Comparison of ENCODE assay signal across 14 cellular contexts in the genomic region with DNA sequence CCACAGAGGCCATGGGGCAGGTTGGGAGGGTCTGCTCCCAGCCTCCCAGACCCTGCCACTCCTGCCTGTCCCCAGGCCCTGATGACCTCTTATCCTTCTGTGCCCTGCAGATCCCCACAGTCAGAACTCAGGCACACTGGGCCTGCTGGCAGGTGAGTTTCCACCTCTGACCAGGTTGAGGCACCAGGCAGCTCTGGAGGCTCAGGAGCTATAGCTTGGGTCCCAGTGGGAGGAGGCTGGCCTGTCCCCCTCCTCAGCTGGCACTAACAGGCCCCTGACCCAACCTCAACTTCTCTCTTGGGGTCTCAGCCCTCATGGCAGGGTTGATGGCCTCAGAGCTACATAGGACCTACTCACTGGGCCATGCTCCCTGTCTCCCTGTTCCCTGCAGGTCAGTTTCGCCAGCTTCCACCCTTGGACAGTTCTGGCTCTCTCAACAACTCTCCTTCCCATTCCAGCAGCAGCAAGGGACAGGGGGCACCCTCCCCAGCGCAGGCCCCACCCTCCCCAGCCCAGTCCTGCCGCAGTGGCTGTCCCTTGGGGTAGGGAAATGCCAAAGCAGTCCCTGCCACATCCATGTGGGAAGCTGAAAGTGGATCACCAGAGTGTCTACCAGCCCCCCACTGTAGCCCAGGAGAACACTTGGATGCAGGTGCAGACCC. TPM values are rescaled to one million over a fixed set of nuclear protein-coding genes. Genes with fewer than 3 reads are reported as not detected.
DNase-seq lines count a peak whose midpoint lies in the region; ATAC-seq and TF ChIP-seq lines count a peak whose summit lies in the region.
"Had no signal": no experiment of that assay in that cellular context is flagged by ENCODE, and none has a peak within 500 bp of the region (broad histone marks: within the 10 kb centered on the region; RNA-seq: fewer than 3 reads in every experiment).

No MANE protein-coding gene starts in this region.

- H3K9me3 ChIP-seq in gastrocnemius medialis: no peaks in the 10 kb centered on the region
- no peaks in the 10 kb centered on the region for H3K9me3 ChIP-seq in vagina

- no peaks in the 10 kb centered on the region for H3K9me3 Mint-ChIP-seq in glutamatergic neuron (ENCODE audit: unreplicated experiment)
- H3K9me3 Mint-ChIP-seq: stimulated activated naive CD8-positive, alpha-beta T cell treated with anti-CD3 and anti-CD28 coated beads, Interleukin-15, Interleukin-2, amounts not matched to agents 100 ng/mL and 50 ng/mL, for 24 hours had no signal

- H3K36me3 ChIP-seq in gastrocnemius medialis (no peaks in the 10 kb centered on the region), vagina (peaks cover 0 to under 1% of the 10 kb centered on the region in 2 donors)

- in situ Hi-C loops in gastrocnemius medialis (cut with MboI; ENCODE audit: low sequenced_read_pairs in 4 of 4): no loop called here

- intact Hi-C loops in Right ventricle myocardium inferior (cut with DNase I): no loop called here
- intact Hi-C loops in left ventricle myocardium superior (cut with micrococcal nuclease): no loop called here
- intact Hi-C loops in gastrocnemius medialis (cut with DNase I; ENCODE audit: low total_unique reads): no loop called here
- intact Hi-C loops in vagina (cut with DNase I): no loop called here

- H3K27me3 ChIP-seq in gastrocnemius medialis: peaks cover 8 to 10% (median 9%) of the 10 kb centered on the region in 3 donors
- H3K27me3 ChIP-seq in vagina: no peaks in the 10 kb centered on the region

- H3K4me3 Mint-ChIP-seq in glutamatergic neuron (ENCODE audit: unreplicated experiment): no peak overlapping the region
- H3K4me3 Mint-ChIP-seq: stimulated activated naive CD8-positive, alpha-beta T cell treated with anti-CD3 and anti-CD28 coated beads, Interleukin-15, Interleukin-2, amounts not matched to agents 100 ng/mL and 50 ng/mL, for 24 hours had no signal

- no peak for TF ChIP-seq POLR2A in gastrocnemius medialis (IDR thresholded peaks at IDR 0.05)
- TF ChIP-seq POLR2A in vagina (IDR thresholded peaks at IDR 0.05): no peak

- H3K4me1 ChIP-seq in gastrocnemius medialis: peaks cover 0 to 8% of the 10 kb centered on the region in 2 donors
- peaks cover 45% of the 10 kb centered on the region for H3K4me1 ChIP-seq in vagina

- TF ChIP-seq CTCF in glutamatergic neuron (IDR thresholded peaks at IDR 0.05; ENCODE audit: partially characterized antibody, unreplicated experiment) (no peak), gastrocnemius medialis (IDR thresholded peaks at IDR 0.05 in 4 of 5, conservative IDR thresholded peaks at IDR 0.05 in 1 of 5) (no peak), vagina (IDR thresholded peaks at IDR 0.05) (no peak)

- no peak for ATAC-seq in Right ventricle myocardium inferior
- no peak for ATAC-seq in left ventricle myocardium superior
- ATAC-seq in gastrocnemius medialis: no peak

- no peak overlapping the region for H3K4me3 ChIP-seq in gastrocnemius medialis
- H3K4me3 ChIP-seq in vagina: no peak overlapping the region

- peak overlapping the region in 3 of 4 donors; percentile 4 to 52 (median 23) for H3K27ac ChIP-seq in gastrocnemius medialis
- H3K27ac ChIP-seq in vagina: peak overlapping the region; percentile 98

- peaks cover 9% of the 10 kb centered on the region for H3K27me3 Mint-ChIP-seq in glutamatergic neuron (ENCODE audit: unreplicated experiment)

- H3K27ac Mint-ChIP-seq in glutamatergic neuron (ENCODE audit: unreplicated experiment): peak overlapping the region; percentile 43
- H3K27ac Mint-ChIP-seq: stimulated activated naive CD8-positive, alpha-beta T cell treated with anti-CD3 and anti-CD28 coated beads, Interleukin-15, Interleukin-2, amounts not matched to agents 100 ng/mL and 50 ng/mL, for 24 hours had no signal

- H3K4me1 Mint-ChIP-seq in glutamatergic neuron (ENCODE audit: low read depth, unreplicated experiment): peaks cover 11% of the 10 kb centered on the region

- no peaks in the 10 kb centered on the region for H3K36me3 Mint-ChIP-seq in glutamatergic neuron (ENCODE audit: unreplicated experiment)

- DNase-seq in Right ventricle myocardium inferior (ENCODE audit: missing footprints): peak; percentile 9
- no peak for DNase-seq in left ventricle myocardium superior
- no peak for DNase-seq in glutamatergic neuron
- no peak for DNase-seq in gastrocnemius medialis
- DNase-seq in vagina (ENCODE audit: extremely low spot score in 2 of 2): no peak
- DNase-seq in NCI-H146 treated with DMSO at 0.1 percent for 48 hours (lab: John Stamatoyannopoulos, UW; ENCODE audit: unreplicated experiment): no peak
- DNase-seq in NCI-H82 treated with DMSO at 0.1 percent for 48 hours (lab: John Stamatoyannopoulos, UW; ENCODE audit: unreplicated experiment): no peak
- DNase-seq in 8988T: no peak
- DNase-seq: activated T-cell treated with anti-CD3 and anti-CD28 coated beads, Interleukin-2, amount 50 U/mL, for 48 hours; NCI-H2107; stimulated activated CD4-positive, alpha-beta T cell treated with anti-CD3 and anti-CD28 coated beads, Interleukin-4, amount 100 ng/mL, for 1 hour; T-helper 1 cell had no signal

RNA-seq across cellular contexts. Expression of a gene that starts 2.7 kb away (rescaled TPM):
- 13.6 TPM for total RNA-seq in Right ventricle myocardium inferior
- total RNA-seq in left ventricle myocardium superior: 18.4 TPM
- 35.4 TPM for total RNA-seq in glutamatergic neuron (ENCODE audit: unreplicated experiment)
- total RNA-seq in gastrocnemius medialis: 10 to 100 TPM in 2 of 4 donors, 1 to 10 TPM in 2; 5.8 to 23.6 (median 15.9) TPM
- 321 TPM for total RNA-seq in vagina

RNA-seq across cellular contexts. Expression of a gene that starts 19.1 kb away (rescaled TPM):
- 16.1 TPM for total RNA-seq in Right ventricle myocardium inferior
- 17.6 TPM for total RNA-seq in left ventricle myocardium superior
- 28.8 TPM for total RNA-seq in glutamatergic neuron (ENCODE audit: unreplicated experiment)
- 10 to 100 TPM; 11.1 to 34.6 (median 17.3) TPM for total RNA-seq in gastrocnemius medialis
- 31.4 TPM for total RNA-seq in vagina

RNA-seq across cellular contexts. Expression of a gene that starts 21.9 kb away (rescaled TPM):
- 87.3 TPM for total RNA-seq in Right ventricle myocardium inferior
- 92.9 TPM for total RNA-seq in left ventricle myocardium superior
- 71.2 TPM for total RNA-seq in glutamatergic neuron (ENCODE audit: unreplicated experiment)
- 10 to 100 TPM; 69.4 to 93.0 (median 77.7) TPM for total RNA-seq in gastrocnemius medialis
- 42.0 TPM for total RNA-seq in vagina

RNA-seq across cellular contexts. Expression of a gene that starts 36.1 kb away (rescaled TPM):
- 1,123 TPM for total RNA-seq in Right ventricle myocardium inferior
- 967 TPM for total RNA-seq in left ventricle myocardium superior
- 13.3 TPM for total RNA-seq in glutamatergic neuron (ENCODE audit: unreplicated experiment)
- total RNA-seq in gastrocnemius medialis: 100 to 1,000 TPM; 129 to 355 (median 306) TPM
- not detected for total RNA-seq in vagina

RNA-seq across cellular contexts. Expression of a gene that starts 39.7 kb away (rescaled TPM):
- total RNA-seq in Right ventricle myocardium inferior (3,838 TPM), left ventricle myocardium superior (2,865 TPM), glutamatergic neuron (ENCODE audit: unreplicated experiment) (7.6 TPM), gastrocnemius medialis (1 to 10 TPM in 1 of 4 donors, not detected in 3; 2.6 TPM), vagina (not detected)
- total RNA-seq: lung microvascular endothelial cell had no signal
